1 cellular context compared by ENCODE assay signal in genomic region chr1:202857136-202857610, GRCh38.
A peak's percentile ranks its signal among the peaks of the same experiment; 100 is the strongest.
TF ChIP-seq lines count a peak whose summit lies in the region.

No MANE protein-coding gene starts in this region.

TF ChIP-seq in HepG2, 621 proteins besides CTCF, POLR2A, EP300 and RAD21 (continued from another document and continues in another):
- TF ChIP-seq MYPOP (CRISPR knock-in tag; IDR thresholded peaks at IDR 0.05): no peak
- 0 out of 2 replicates have a peak, but pooled peaks have one; percentile 21 for TF ChIP-seq ZNF777 (CRISPR knock-in tag; IDR thresholded peaks at IDR 0.05)
- TF ChIP-seq NFE2L1 (CRISPR knock-in tag; IDR thresholded peaks at IDR 0.05; ENCODE audit: borderline replicate concordance): no peak
- TF ChIP-seq ZNF451 (CRISPR knock-in tag; IDR thresholded peaks at IDR 0.05): no peak
- peak; percentile 9; the same call in 1 of the 2 replicates for TF ChIP-seq BRD4 (CRISPR knock-in tag; IDR thresholded peaks at IDR 0.05)
- no peak for TF ChIP-seq ZNF484 (CRISPR knock-in tag; IDR thresholded peaks at IDR 0.05; ENCODE audit: borderline replicate concordance, low read depth)
- TF ChIP-seq KLF12 (CRISPR knock-in tag; IDR thresholded peaks at IDR 0.05; ENCODE audit: borderline replicate concordance): peak; percentile 64; the same call in 1 of the 2 replicates
- no peak for TF ChIP-seq CBX2 (IDR thresholded peaks at IDR 0.05; ENCODE audit: low read depth, low read length)
- TF ChIP-seq CBX2 (CRISPR knock-in tag; IDR thresholded peaks at IDR 0.05; ENCODE audit: low read depth): no peak
- no peak for TF ChIP-seq TBP (CRISPR knock-in tag; IDR thresholded peaks at IDR 0.05)
- TF ChIP-seq ZFP36L2 (CRISPR knock-in tag; IDR thresholded peaks at IDR 0.05): no peak
- no peak for TF ChIP-seq ZNF737 (CRISPR knock-in tag; IDR thresholded peaks at IDR 0.05; ENCODE audit: borderline replicate concordance)
- no peak for TF ChIP-seq CREM (IDR thresholded peaks at IDR 0.05)
- no peak for TF ChIP-seq CREM (CRISPR knock-in tag; IDR thresholded peaks at IDR 0.05)
- TF ChIP-seq, protein P1, sequence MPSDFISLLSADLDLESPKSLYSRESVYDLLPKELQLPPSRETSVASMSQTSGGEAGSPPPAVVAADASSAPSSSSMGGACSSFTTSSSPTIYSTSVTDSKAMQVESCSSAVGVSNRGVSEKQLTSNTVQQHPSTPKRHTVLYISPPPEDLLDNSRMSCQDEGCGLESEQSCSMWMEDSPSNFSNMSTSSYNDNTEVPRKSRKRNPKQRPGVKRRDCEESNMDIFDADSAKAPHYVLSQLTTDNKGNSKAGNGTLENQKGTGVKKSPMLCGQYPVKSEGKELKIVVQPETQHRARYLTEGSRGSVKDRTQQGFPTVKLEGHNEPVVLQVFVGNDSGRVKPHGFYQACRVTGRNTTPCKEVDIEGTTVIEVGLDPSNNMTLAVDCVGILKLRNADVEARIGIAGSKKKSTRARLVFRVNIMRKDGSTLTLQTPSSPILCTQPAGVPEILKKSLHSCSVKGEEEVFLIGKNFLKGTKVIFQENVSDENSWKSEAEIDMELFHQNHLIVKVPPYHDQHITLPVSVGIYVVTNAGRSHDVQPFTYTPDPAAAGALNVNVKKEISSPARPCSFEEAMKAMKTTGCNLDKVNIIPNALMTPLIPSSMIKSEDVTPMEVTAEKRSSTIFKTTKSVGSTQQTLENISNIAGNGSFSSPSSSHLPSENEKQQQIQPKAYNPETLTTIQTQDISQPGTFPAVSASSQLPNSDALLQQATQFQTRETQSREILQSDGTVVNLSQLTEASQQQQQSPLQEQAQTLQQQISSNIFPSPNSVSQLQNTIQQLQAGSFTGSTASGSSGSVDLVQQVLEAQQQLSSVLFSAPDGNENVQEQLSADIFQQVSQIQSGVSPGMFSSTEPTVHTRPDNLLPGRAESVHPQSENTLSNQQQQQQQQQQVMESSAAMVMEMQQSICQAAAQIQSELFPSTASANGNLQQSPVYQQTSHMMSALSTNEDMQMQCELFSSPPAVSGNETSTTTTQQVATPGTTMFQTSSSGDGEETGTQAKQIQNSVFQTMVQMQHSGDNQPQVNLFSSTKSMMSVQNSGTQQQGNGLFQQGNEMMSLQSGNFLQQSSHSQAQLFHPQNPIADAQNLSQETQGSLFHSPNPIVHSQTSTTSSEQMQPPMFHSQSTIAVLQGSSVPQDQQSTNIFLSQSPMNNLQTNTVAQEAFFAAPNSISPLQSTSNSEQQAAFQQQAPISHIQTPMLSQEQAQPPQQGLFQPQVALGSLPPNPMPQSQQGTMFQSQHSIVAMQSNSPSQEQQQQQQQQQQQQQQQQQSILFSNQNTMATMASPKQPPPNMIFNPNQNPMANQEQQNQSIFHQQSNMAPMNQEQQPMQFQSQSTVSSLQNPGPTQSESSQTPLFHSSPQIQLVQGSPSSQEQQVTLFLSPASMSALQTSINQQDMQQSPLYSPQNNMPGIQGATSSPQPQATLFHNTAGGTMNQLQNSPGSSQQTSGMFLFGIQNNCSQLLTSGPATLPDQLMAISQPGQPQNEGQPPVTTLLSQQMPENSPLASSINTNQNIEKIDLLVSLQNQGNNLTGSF (CRISPR knock-in tag; IDR thresholded peaks at IDR 0.05): no peak
- no peak for TF ChIP-seq PRMT3 (CRISPR knock-in tag; IDR thresholded peaks at IDR 0.05; ENCODE audit: borderline replicate concordance, low read depth)
- no peak for TF ChIP-seq HNF1B (CRISPR knock-in tag; IDR thresholded peaks at IDR 0.05)
- no peak for TF ChIP-seq RXRB (CRISPR knock-in tag; IDR thresholded peaks at IDR 0.05; ENCODE audit: borderline replicate concordance)
- no peak for TF ChIP-seq RBAK (CRISPR knock-in tag; IDR thresholded peaks at IDR 0.05)
- TF ChIP-seq SMARCC2 (IDR thresholded peaks at IDR 0.05): no peak
- TF ChIP-seq, protein P2, sequence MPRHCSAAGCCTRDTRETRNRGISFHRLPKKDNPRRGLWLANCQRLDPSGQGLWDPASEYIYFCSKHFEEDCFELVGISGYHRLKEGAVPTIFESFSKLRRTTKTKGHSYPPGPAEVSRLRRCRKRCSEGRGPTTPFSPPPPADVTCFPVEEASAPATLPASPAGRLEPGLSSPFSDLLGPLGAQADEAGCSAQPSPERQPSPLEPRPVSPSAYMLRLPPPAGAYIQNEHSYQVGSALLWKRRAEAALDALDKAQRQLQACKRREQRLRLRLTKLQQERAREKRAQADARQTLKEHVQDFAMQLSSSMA (CRISPR knock-in tag; IDR thresholded peaks at IDR 0.05): no peak
- no peak for TF ChIP-seq SMAD1 (CRISPR knock-in tag; IDR thresholded peaks at IDR 0.05; ENCODE audit: borderline replicate concordance, low read depth)
- no peak for TF ChIP-seq ZBTB7A (CRISPR knock-in tag; IDR thresholded peaks at IDR 0.05)
- peak; percentile 5; the same call in 1 of the 2 replicates for TF ChIP-seq FOSL2 (CRISPR knock-in tag; IDR thresholded peaks at IDR 0.05)
- TF ChIP-seq, protein P3, sequence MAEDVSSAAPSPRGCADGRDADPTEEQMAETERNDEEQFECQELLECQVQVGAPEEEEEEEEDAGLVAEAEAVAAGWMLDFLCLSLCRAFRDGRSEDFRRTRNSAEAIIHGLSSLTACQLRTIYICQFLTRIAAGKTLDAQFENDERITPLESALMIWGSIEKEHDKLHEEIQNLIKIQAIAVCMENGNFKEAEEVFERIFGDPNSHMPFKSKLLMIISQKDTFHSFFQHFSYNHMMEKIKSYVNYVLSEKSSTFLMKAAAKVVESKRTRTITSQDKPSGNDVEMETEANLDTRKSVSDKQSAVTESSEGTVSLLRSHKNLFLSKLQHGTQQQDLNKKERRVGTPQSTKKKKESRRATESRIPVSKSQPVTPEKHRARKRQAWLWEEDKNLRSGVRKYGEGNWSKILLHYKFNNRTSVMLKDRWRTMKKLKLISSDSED (CRISPR knock-in tag; IDR thresholded peaks at IDR 0.05): no peak
- no peak for TF ChIP-seq ZNF256 (CRISPR knock-in tag; conservative IDR thresholded peaks at IDR 0.05)
- TF ChIP-seq, protein P4, sequence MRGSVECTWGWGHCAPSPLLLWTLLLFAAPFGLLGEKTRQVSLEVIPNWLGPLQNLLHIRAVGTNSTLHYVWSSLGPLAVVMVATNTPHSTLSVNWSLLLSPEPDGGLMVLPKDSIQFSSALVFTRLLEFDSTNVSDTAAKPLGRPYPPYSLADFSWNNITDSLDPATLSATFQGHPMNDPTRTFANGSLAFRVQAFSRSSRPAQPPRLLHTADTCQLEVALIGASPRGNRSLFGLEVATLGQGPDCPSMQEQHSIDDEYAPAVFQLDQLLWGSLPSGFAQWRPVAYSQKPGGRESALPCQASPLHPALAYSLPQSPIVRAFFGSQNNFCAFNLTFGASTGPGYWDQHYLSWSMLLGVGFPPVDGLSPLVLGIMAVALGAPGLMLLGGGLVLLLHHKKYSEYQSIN (CRISPR knock-in tag; IDR thresholded peaks at IDR 0.05; ENCODE audit: borderline replicate concordance): no peak
- TF ChIP-seq EEA1 (CRISPR knock-in tag; IDR thresholded peaks at IDR 0.05; ENCODE audit: borderline replicate concordance): no peak
- no peak for TF ChIP-seq PRDM15 (CRISPR knock-in tag; IDR thresholded peaks at IDR 0.05)
- TF ChIP-seq, protein P5, sequence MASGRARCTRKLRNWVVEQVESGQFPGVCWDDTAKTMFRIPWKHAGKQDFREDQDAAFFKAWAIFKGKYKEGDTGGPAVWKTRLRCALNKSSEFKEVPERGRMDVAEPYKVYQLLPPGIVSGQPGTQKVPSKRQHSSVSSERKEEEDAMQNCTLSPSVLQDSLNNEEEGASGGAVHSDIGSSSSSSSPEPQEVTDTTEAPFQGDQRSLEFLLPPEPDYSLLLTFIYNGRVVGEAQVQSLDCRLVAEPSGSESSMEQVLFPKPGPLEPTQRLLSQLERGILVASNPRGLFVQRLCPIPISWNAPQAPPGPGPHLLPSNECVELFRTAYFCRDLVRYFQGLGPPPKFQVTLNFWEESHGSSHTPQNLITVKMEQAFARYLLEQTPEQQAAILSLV (CRISPR knock-in tag; IDR thresholded peaks at IDR 0.05; ENCODE audit: borderline replicate concordance): no peak
- no peak for TF ChIP-seq DBP (CRISPR knock-in tag; IDR thresholded peaks at IDR 0.05; ENCODE audit: not compliant biosample characterization)
- TF ChIP-seq ZMAT3 (CRISPR knock-in tag; conservative IDR thresholded peaks at IDR 0.05): no peak
- TF ChIP-seq ZNF841 (CRISPR knock-in tag; IDR thresholded peaks at IDR 0.05; ENCODE audit: borderline replicate concordance): no peak
- no peak for TF ChIP-seq ZNF160 (CRISPR knock-in tag; IDR thresholded peaks at IDR 0.05)
- TF ChIP-seq ZNF850 (CRISPR knock-in tag; conservative IDR thresholded peaks at IDR 0.05): no peak
- TF ChIP-seq ELF4 (CRISPR knock-in tag; IDR thresholded peaks at IDR 0.05; ENCODE audit: borderline replicate concordance): no peak
- TF ChIP-seq ZBTB37 (CRISPR knock-in tag; IDR thresholded peaks at IDR 0.05): no peak
- no peak for TF ChIP-seq NFYC (CRISPR knock-in tag; IDR thresholded peaks at IDR 0.05)
- TF ChIP-seq ZNF563 (CRISPR knock-in tag; IDR thresholded peaks at IDR 0.05): no peak
- TF ChIP-seq ZNF775 (CRISPR knock-in tag; IDR thresholded peaks at IDR 0.05; ENCODE audit: borderline replicate concordance): no peak
- no peak for TF ChIP-seq ZNF333 (CRISPR knock-in tag; IDR thresholded peaks at IDR 0.05; ENCODE audit: borderline replicate concordance)
- TF ChIP-seq, protein P6, sequence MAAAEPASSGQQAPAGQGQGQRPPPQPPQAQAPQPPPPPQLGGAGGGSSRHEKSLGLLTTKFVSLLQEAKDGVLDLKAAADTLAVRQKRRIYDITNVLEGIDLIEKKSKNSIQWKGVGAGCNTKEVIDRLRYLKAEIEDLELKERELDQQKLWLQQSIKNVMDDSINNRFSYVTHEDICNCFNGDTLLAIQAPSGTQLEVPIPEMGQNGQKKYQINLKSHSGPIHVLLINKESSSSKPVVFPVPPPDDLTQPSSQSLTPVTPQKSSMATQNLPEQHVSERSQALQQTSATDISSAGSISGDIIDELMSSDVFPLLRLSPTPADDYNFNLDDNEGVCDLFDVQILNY (CRISPR knock-in tag; conservative IDR thresholded peaks at IDR 0.05): no peak
- TF ChIP-seq ZNF589 (CRISPR knock-in tag; conservative IDR thresholded peaks at IDR 0.05): no peak
- no peak for TF ChIP-seq ZNF746 (CRISPR knock-in tag; IDR thresholded peaks at IDR 0.05)
- no peak for TF ChIP-seq MEIS2 (CRISPR knock-in tag; IDR thresholded peaks at IDR 0.05)
- no peak for TF ChIP-seq ISL2 (CRISPR knock-in tag; IDR thresholded peaks at IDR 0.05)
- no peak for TF ChIP-seq ARHGAP35 (CRISPR knock-in tag; IDR thresholded peaks at IDR 0.05; ENCODE audit: borderline replicate concordance)
